1 cellular context compared by ENCODE assay signal in the genomic region with DNA sequence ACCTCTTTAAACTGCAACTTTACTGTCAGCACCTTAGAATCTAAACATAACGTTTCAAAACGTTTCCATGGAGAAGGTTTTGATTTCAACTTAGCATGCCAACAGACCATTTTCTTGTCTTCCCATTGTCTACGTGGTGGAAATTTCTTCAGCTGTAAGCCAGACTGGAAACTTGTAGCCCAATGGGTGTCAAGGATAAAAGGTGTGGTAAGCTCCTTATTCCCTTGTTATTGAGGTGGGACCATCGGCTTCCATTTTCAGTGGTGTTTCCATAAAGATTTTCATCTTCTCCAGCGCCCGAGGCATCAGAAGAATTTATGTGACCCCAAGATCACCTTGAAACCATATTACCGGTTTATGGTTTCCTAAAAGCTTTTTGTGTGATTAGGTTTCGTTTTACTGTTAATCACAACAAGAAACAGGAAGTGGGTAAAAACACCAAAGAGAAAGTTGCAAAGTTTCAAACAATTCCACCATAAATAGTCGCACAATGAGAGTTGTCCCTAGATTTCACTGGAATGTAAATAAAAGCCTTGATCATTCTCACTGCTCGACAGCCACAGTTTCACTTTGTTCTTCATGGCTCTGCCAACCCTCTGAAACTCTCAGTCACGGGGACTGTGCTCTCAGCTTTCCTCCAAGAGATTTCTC.
TF ChIP-seq lines count a peak whose summit lies in the region.

No MANE protein-coding gene starts in this region.

TF ChIP-seq in HepG2, 621 proteins besides CTCF, POLR2A, EP300 and RAD21 (continued from another document):
- TF ChIP-seq ZMYM4 (CRISPR knock-in tag; IDR thresholded peaks at IDR 0.05) (0 out of 2 replicates have a peak, but pooled peaks have one; percentile 12), ZNF770 (CRISPR knock-in tag; IDR thresholded peaks at IDR 0.05) (no peak), FOXA1 (IDR thresholded peaks at IDR 0.05) (no peak), FOXA1 (CRISPR knock-in tag; IDR thresholded peaks at IDR 0.05) (0 out of 2 replicates have a peak, but pooled peaks have one; percentile 11), ZNF44 (CRISPR knock-in tag; IDR thresholded peaks at IDR 0.05) (0 out of 2 replicates have a peak, but pooled peaks have one; percentile 51), ZMYM3 (CRISPR knock-in tag; IDR thresholded peaks at IDR 0.05) (0 out of 2 replicates have a peak, but pooled peaks have one; percentile 51), ZMYM2 (CRISPR knock-in tag; IDR thresholded peaks at IDR 0.05) (0 out of 2 replicates have a peak, but pooled peaks have one; percentile 28), BCL6 (CRISPR knock-in tag; IDR thresholded peaks at IDR 0.05) (0 out of 2 replicates have a peak, but pooled peaks have one; percentile 20), SNAPC5 (CRISPR knock-in tag; IDR thresholded peaks at IDR 0.05; ENCODE audit: borderline replicate concordance) (no peak), CREB1 (IDR thresholded peaks at IDR 0.05) (no peak), CREB1 (CRISPR knock-in tag; IDR thresholded peaks at IDR 0.05) (0 out of 2 replicates have a peak, but pooled peaks have one; percentile 47), ATF1 (CRISPR knock-in tag; IDR thresholded peaks at IDR 0.05) (0 out of 2 replicates have a peak, but pooled peaks have one; percentile 48), ZSCAN12 (CRISPR knock-in tag; IDR thresholded peaks at IDR 0.05) (peak; percentile 35; the same call in 1 of the 2 replicates), MED1 (CRISPR knock-in tag; IDR thresholded peaks at IDR 0.05) (no peak), ZNF292 (CRISPR knock-in tag; IDR thresholded peaks at IDR 0.05; ENCODE audit: borderline replicate concordance, low read depth) (peak; percentile 37; the same call in 1 of the 2 replicates), TSC22D2 (CRISPR knock-in tag; IDR thresholded peaks at IDR 0.05; ENCODE audit: borderline replicate concordance) (no peak), PHF21A (CRISPR knock-in tag; IDR thresholded peaks at IDR 0.05) (0 out of 2 replicates have a peak, but pooled peaks have one; percentile 23), POLR2AphosphoS5 (IDR thresholded peaks at IDR 0.05; ENCODE audit: low read depth, low read length) (no peak), YEATS4 (CRISPR knock-in tag; IDR thresholded peaks at IDR 0.05; ENCODE audit: borderline replicate concordance) (peak; percentile 31; the same call in 1 of the 2 replicates), ZSCAN22 (CRISPR knock-in tag; IDR thresholded peaks at IDR 0.05) (no peak), ELF1 (CRISPR knock-in tag; IDR thresholded peaks at IDR 0.05) (0 out of 2 replicates have a peak, but pooled peaks have one; percentile 14), ATF2 (CRISPR knock-in tag; IDR thresholded peaks at IDR 0.05) (0 out of 2 replicates have a peak, but pooled peaks have one; percentile 12), ZNF367 (CRISPR knock-in tag; IDR thresholded peaks at IDR 0.05; ENCODE audit: borderline replicate concordance) (no peak), CBX2 (IDR thresholded peaks at IDR 0.05; ENCODE audit: low read depth, low read length) (0 out of 2 replicates have a peak, but pooled peaks have one; percentile 16), CBX2 (CRISPR knock-in tag; IDR thresholded peaks at IDR 0.05; ENCODE audit: low read depth) (no peak), SETDB1 (CRISPR knock-in tag; IDR thresholded peaks at IDR 0.05; ENCODE audit: borderline replicate concordance) (0 out of 2 replicates have a peak, but pooled peaks have one; percentile 38), MXD4 (CRISPR knock-in tag; IDR thresholded peaks at IDR 0.05) (no peak), ELF3 (CRISPR knock-in tag; IDR thresholded peaks at IDR 0.05) (0 out of 2 replicates have a peak, but pooled peaks have one; percentile 20), NFKB2 (CRISPR knock-in tag; IDR thresholded peaks at IDR 0.05; ENCODE audit: borderline replicate concordance) (no peak), YY1 (IDR thresholded peaks at IDR 0.05; ENCODE audit: insufficient read depth, insufficient replicate concordance, low read depth, low read length) (no peak), DNMT3B (CRISPR knock-in tag; conservative IDR thresholded peaks at IDR 0.05) (peak; percentile 73; the same call in 1 of the 2 replicates), RBAK (CRISPR knock-in tag; IDR thresholded peaks at IDR 0.05) (no peak), NAIF1 (CRISPR knock-in tag; IDR thresholded peaks at IDR 0.05; ENCODE audit: borderline replicate concordance) (no peak), ZFAT (CRISPR knock-in tag; conservative IDR thresholded peaks at IDR 0.05) (no peak)
- TF ChIP-seq, protein P1, sequence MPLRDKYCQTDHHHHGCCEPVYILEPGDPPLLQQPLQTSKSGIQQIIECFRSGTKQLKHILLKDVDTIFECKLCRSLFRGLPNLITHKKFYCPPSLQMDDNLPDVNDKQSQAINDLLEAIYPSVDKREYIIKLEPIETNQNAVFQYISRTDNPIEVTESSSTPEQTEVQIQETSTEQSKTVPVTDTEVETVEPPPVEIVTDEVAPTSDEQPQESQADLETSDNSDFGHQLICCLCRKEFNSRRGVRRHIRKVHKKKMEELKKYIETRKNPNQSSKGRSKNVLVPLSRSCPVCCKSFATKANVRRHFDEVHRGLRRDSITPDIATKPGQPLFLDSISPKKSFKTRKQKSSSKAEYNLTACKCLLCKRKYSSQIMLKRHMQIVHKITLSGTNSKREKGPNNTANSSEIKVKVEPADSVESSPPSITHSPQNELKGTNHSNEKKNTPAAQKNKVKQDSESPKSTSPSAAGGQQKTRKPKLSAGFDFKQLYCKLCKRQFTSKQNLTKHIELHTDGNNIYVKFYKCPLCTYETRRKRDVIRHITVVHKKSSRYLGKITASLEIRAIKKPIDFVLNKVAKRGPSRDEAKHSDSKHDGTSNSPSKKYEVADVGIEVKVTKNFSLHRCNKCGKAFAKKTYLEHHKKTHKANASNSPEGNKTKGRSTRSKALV (CRISPR knock-in tag; IDR thresholded peaks at IDR 0.05) = no peak
- TF ChIP-seq, protein P2, sequence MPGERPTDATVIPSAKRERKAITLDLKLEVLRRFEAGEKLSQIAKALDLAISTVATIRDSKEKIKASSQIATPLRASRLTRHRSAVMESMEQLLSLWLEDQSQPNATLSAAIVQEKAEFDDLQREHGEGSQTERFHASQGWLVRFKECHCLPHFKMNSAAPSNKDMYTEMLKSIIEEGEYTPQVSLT (CRISPR knock-in tag; IDR thresholded peaks at IDR 0.05; ENCODE audit: borderline replicate concordance, low read depth) = no peak
- TF ChIP-seq, protein P3, sequence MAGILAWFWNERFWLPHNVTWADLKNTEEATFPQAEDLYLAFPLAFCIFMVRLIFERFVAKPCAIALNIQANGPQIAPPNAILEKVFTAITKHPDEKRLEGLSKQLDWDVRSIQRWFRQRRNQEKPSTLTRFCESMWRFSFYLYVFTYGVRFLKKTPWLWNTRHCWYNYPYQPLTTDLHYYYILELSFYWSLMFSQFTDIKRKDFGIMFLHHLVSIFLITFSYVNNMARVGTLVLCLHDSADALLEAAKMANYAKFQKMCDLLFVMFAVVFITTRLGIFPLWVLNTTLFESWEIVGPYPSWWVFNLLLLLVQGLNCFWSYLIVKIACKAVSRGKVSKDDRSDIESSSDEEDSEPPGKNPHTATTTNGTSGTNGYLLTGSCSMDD (CRISPR knock-in tag; IDR thresholded peaks at IDR 0.05) = no peak
TF ChIP-seq in HepG2: peak in this region for 22.
